12 cellular contexts compared by ENCODE assay signal in genomic region chr5:134550271-134551214, GRCh38. TPM values are rescaled to one million over a fixed set of nuclear protein-coding genes. Genes with fewer than 3 reads are reported as not detected.
DNase-seq lines count a peak whose midpoint lies in the region; ATAC-seq and TF ChIP-seq lines count a peak whose summit lies in the region.
"Had no signal": no experiment of that assay in that cellular context is flagged by ENCODE, and none has a peak within 500 bp of the region (broad histone marks: within the 10 kb centered on the region; RNA-seq: fewer than 3 reads in every experiment).

No MANE protein-coding gene starts in this region.

- peak overlapping the region; percentile 84 for H3K27ac Mint-ChIP-seq in stimulated activated naive CD8-positive, alpha-beta T cell treated with anti-CD3 and anti-CD28 coated beads, Interleukin-15, Interleukin-2, amounts not matched to agents 100 ng/mL and 50 ng/mL, for 24 hours
- H3K27ac Mint-ChIP-seq in effector memory CD8-positive, alpha-beta T cell, result peak overlapping the region; percentile 68 to 87

- peak overlapping the region; percentile 83 for H3K27ac ChIP-seq in RWPE2 (ENCODE audit: poor library complexity, severe bottlenecking)

- H3K4me3 Mint-ChIP-seq in stimulated activated naive CD8-positive, alpha-beta T cell treated with anti-CD3 and anti-CD28 coated beads, Interleukin-15, Interleukin-2, amounts not matched to agents 100 ng/mL and 50 ng/mL, for 24 hours, result no peak overlapping the region
- no peak overlapping the region for H3K4me3 Mint-ChIP-seq in effector memory CD8-positive, alpha-beta T cell
- H3K4me3 Mint-ChIP-seq: nephron progenitor cell had no signal

- ATAC-seq in stimulated activated naive CD8-positive, alpha-beta T cell treated with anti-CD3 and anti-CD28 coated beads, Interleukin-15, Interleukin-2, amounts not matched to agents 100 U/mL and 50 U/mL, for 24 hours, result no peak
- no peak for ATAC-seq in RWPE2 (ENCODE audit: low read depth)
- no peak for ATAC-seq in effector memory CD8-positive, alpha-beta T cell (replicated peaks)
- no peak for ATAC-seq in HG02870 (IDR thresholded peaks at IDR 0.05; ENCODE audit: unreplicated experiment)
- no peak for ATAC-seq in HG02678 (IDR thresholded peaks at IDR 0.05; ENCODE audit: unreplicated experiment)

- peaks cover 58% of the 10 kb centered on the region for H3K36me3 Mint-ChIP-seq in stimulated activated naive CD8-positive, alpha-beta T cell treated with anti-CD3 and anti-CD28 coated beads, Interleukin-15, Interleukin-2, amounts not matched to agents 100 ng/mL and 50 ng/mL, for 24 hours (ENCODE audit: low read depth)
- H3K36me3 Mint-ChIP-seq in effector memory CD8-positive, alpha-beta T cell (ENCODE audit: insufficient read depth), result peaks cover 69% of the 10 kb centered on the region

- H3K36me3 ChIP-seq in RWPE2 (ENCODE audit: low read depth), result peaks cover 87% of the 10 kb centered on the region

- no peaks in the 10 kb centered on the region for H3K9me3 ChIP-seq in RWPE2 (ENCODE audit: severe bottlenecking)

- DNase-seq in stimulated activated naive CD8-positive, alpha-beta T cell treated with anti-CD3 and anti-CD28 coated beads, Interleukin-15, Interleukin-2, amounts not matched to agents 100 U/mL and 50 U/mL, for 24 hours, result no peak
- DNase-seq in RWPE2 (ENCODE audit: low spot score), result no peak
- no peak for DNase-seq in effector memory CD8-positive, alpha-beta T cell
- no peak for DNase-seq in NOMO-1 treated with DMSO at 0.1 percent for 48 hours (lab: John Stamatoyannopoulos, UW; ENCODE audit: unreplicated experiment)
- DNase-seq in ureter (ENCODE audit: low spot score), result no peak
- DNase-seq: activated effector memory CD4-positive, alpha-beta T cell treated with anti-CD3 and anti-CD28 coated beads, Interleukin-2, amount 50 U/mL, for 16 hours; NCI-H510A treated with DMSO at 0.1 percent for 48 hours; nephron progenitor cell; T-helper 9 cell had no signal

- no peak for TF ChIP-seq CTCF in RWPE2 (IDR thresholded peaks at IDR 0.05; ENCODE audit: poor library complexity, severe bottlenecking)

- peaks cover 77% of the 10 kb centered on the region for H3K4me1 Mint-ChIP-seq in stimulated activated naive CD8-positive, alpha-beta T cell treated with anti-CD3 and anti-CD28 coated beads, Interleukin-15, Interleukin-2, amounts not matched to agents 100 ng/mL and 50 ng/mL, for 24 hours (ENCODE audit: low read depth)
- H3K4me1 Mint-ChIP-seq in effector memory CD8-positive, alpha-beta T cell (ENCODE audit: low read depth in 2 of 2), result peaks cover 55 to 59% of the 10 kb centered on the region in 2 donors

- H3K4me1 ChIP-seq in RWPE2 (ENCODE audit: insufficient read depth, poor library complexity, severe bottlenecking), result peaks cover 46% of the 10 kb centered on the region

- H3K27me3 ChIP-seq in RWPE2 (ENCODE audit: insufficient read depth, poor library complexity, severe bottlenecking), result no peaks in the 10 kb centered on the region

- H3K27me3 Mint-ChIP-seq in stimulated activated naive CD8-positive, alpha-beta T cell treated with anti-CD3 and anti-CD28 coated beads, Interleukin-15, Interleukin-2, amounts not matched to agents 100 ng/mL and 50 ng/mL, for 24 hours, result no peaks in the 10 kb centered on the region
- no peaks in the 10 kb centered on the region for H3K27me3 Mint-ChIP-seq in effector memory CD8-positive, alpha-beta T cell

- no peaks in the 10 kb centered on the region for H3K9me3 Mint-ChIP-seq in stimulated activated naive CD8-positive, alpha-beta T cell treated with anti-CD3 and anti-CD28 coated beads, Interleukin-15, Interleukin-2, amounts not matched to agents 100 ng/mL and 50 ng/mL, for 24 hours
- no peaks in the 10 kb centered on the region for H3K9me3 Mint-ChIP-seq in effector memory CD8-positive, alpha-beta T cell
- H3K9me3 Mint-ChIP-seq: nephron progenitor cell had no signal

- no peak overlapping the region for H3K4me3 ChIP-seq in RWPE2 (ENCODE audit: severe bottlenecking)

RNA-seq across cellular contexts. Expression of gene JADE2, which starts 25.1 kb away (rescaled TPM):
- 68.7 TPM for total RNA-seq in ureter
